Comparison of ENCODE assay signal across 1 cellular context in genomic region chr11:69048056-69048717, GRCh38.
TF ChIP-seq lines count a peak whose summit lies in the region.

No MANE protein-coding gene starts in this region.

TF ChIP-seq in IMR-90, 13 proteins besides CTCF, POLR2A, EP300 and RAD21:
- TF ChIP-seq, protein P1, sequence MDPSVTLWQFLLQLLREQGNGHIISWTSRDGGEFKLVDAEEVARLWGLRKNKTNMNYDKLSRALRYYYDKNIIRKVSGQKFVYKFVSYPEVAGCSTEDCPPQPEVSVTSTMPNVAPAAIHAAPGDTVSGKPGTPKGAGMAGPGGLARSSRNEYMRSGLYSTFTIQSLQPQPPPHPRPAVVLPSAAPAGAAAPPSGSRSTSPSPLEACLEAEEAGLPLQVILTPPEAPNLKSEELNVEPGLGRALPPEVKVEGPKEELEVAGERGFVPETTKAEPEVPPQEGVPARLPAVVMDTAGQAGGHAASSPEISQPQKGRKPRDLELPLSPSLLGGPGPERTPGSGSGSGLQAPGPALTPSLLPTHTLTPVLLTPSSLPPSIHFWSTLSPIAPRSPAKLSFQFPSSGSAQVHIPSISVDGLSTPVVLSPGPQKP (IDR thresholded peaks at IDR 0.05; ENCODE audit: borderline replicate concordance, low read depth, low read length), result no peak
- TF ChIP-seq MAFK (IDR thresholded peaks at IDR 0.05; ENCODE audit: low read depth, low read length) (no peak), RFX5 (IDR thresholded peaks at IDR 0.05; ENCODE audit: low read depth, low read length) (no peak), CEBPB (IDR thresholded peaks at IDR 0.05; ENCODE audit: low read depth, low read length) (no peak), FOS (IDR thresholded peaks at IDR 0.05; ENCODE audit: low read depth, low read length) (no peak), RCOR1 (IDR thresholded peaks at IDR 0.05; ENCODE audit: insufficient replicate concordance, low read length) (no peak), MXI1 (IDR thresholded peaks at IDR 0.05; ENCODE audit: borderline replicate concordance, low read depth, low read length) (no peak)
- TF ChIP-seq, protein P2, sequence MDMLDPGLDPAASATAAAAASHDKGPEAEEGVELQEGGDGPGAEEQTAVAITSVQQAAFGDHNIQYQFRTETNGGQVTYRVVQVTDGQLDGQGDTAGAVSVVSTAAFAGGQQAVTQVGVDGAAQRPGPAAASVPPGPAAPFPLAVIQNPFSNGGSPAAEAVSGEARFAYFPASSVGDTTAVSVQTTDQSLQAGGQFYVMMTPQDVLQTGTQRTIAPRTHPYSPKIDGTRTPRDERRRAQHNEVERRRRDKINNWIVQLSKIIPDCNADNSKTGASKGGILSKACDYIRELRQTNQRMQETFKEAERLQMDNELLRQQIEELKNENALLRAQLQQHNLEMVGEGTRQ (IDR thresholded peaks at IDR 0.05; ENCODE audit: low read depth, low read length), result no peak
